ENCODE assay signal across 1 cellular context in the genomic region with DNA sequence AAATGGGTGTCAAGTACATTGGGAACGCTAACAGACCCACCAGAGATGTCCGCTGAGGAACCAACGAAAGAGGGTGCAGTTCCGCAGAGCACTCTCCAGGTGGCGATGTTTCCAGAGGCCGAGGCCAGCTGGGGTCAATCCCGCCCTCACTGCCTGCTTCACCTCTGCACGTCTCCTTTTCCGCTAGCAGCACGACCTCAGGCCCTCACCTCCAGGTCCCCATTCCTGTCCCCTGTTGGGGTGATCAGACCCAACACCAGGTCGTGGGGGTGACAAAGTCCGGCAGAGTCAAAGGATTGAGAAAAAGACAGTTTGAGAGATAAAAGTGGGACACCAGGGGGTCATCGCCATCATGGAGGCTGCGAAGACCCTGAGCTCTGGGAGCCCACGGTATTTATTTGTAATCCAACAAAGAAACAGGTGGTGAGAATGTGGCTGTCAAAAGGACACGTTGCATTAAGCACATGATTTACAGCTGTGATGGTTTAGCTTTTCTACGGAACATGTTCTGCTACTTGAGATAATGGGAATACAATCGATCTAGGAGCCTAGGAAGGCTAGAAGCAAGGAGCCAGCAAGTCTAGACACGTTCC.
TF ChIP-seq lines count a peak whose summit lies in the region.

No MANE protein-coding gene starts in this region.

TF ChIP-seq in HEK293, 187 proteins besides CTCF, POLR2A, EP300 and RAD21 (continued from another document):
- TF ChIP-seq, protein P1, sequence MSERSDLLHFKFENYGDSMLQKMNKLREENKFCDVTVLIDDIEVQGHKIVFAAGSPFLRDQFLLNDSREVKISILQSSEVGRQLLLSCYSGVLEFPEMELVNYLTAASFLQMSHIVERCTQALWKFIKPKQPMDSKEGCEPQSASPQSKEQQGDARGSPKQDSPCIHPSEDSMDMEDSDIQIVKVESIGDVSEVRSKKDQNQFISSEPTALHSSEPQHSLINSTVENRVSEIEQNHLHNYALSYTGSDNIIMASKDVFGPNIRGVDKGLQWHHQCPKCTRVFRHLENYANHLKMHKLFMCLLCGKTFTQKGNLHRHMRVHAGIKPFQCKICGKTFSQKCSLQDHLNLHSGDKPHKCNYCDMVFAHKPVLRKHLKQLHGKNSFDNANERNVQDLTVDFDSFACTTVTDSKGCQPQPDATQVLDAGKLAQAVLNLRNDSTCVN (tag by site-specific recombination; optimal IDR thresholded peaks at IDR 0.05) = no peak
- TF ChIP-seq, protein P2, sequence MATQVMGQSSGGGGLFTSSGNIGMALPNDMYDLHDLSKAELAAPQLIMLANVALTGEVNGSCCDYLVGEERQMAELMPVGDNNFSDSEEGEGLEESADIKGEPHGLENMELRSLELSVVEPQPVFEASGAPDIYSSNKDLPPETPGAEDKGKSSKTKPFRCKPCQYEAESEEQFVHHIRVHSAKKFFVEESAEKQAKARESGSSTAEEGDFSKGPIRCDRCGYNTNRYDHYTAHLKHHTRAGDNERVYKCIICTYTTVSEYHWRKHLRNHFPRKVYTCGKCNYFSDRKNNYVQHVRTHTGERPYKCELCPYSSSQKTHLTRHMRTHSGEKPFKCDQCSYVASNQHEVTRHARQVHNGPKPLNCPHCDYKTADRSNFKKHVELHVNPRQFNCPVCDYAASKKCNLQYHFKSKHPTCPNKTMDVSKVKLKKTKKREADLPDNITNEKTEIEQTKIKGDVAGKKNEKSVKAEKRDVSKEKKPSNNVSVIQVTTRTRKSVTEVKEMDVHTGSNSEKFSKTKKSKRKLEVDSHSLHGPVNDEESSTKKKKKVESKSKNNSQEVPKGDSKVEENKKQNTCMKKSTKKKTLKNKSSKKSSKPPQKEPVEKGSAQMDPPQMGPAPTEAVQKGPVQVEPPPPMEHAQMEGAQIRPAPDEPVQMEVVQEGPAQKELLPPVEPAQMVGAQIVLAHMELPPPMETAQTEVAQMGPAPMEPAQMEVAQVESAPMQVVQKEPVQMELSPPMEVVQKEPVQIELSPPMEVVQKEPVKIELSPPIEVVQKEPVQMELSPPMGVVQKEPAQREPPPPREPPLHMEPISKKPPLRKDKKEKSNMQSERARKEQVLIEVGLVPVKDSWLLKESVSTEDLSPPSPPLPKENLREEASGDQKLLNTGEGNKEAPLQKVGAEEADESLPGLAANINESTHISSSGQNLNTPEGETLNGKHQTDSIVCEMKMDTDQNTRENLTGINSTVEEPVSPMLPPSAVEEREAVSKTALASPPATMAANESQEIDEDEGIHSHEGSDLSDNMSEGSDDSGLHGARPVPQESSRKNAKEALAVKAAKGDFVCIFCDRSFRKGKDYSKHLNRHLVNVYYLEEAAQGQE (tag by site-specific recombination; IDR thresholded peaks at IDR 0.05) = no peak
- TF ChIP-seq, protein P3, sequence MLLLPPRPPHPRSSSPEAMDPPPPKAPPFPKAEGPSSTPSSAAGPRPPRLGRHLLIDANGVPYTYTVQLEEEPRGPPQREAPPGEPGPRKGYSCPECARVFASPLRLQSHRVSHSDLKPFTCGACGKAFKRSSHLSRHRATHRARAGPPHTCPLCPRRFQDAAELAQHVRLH (tag by site-specific recombination; IDR thresholded peaks at IDR 0.05) = no peak
- TF ChIP-seq ZNF174 (tag by site-specific recombination; IDR thresholded peaks at IDR 0.05) (no peak), ZFP69B (tag by site-specific recombination; IDR thresholded peaks at IDR 0.05) (no peak), SP7 (tag by site-specific recombination; IDR thresholded peaks at IDR 0.05) (no peak), GFI1B (tag by site-specific recombination; IDR thresholded peaks at IDR 0.05) (no peak), GLIS1 (tag by site-specific recombination; IDR thresholded peaks at IDR 0.05) (no peak), ZNF24 (tag by site-specific recombination; IDR thresholded peaks at IDR 0.05) (no peak), ZNF792 (tag by site-specific recombination; IDR thresholded peaks at IDR 0.05) (no peak), ZNF626 (tag by site-specific recombination; IDR thresholded peaks at IDR 0.05) (no peak), ZBTB17 (tag by site-specific recombination; IDR thresholded peaks at IDR 0.05) (no peak), SCRT2 (tag by site-specific recombination; IDR thresholded peaks at IDR 0.05) (peak; percentile 40; the same call in 1 of the 2 replicates), OSR2 (tag by site-specific recombination; IDR thresholded peaks at IDR 0.05) (peak; percentile 76), ZNF239 (tag by site-specific recombination; IDR thresholded peaks at IDR 0.05) (no peak), ZNF292 (tag by site-specific recombination; IDR thresholded peaks at IDR 0.05; ENCODE audit: borderline replicate concordance, low read depth) (no peak), TRIM28 (IDR thresholded peaks at IDR 0.05; ENCODE audit: borderline replicate concordance, low read length) (peak; percentile 58; the same call in 1 of the 2 replicates)
- TF ChIP-seq, protein P4, sequence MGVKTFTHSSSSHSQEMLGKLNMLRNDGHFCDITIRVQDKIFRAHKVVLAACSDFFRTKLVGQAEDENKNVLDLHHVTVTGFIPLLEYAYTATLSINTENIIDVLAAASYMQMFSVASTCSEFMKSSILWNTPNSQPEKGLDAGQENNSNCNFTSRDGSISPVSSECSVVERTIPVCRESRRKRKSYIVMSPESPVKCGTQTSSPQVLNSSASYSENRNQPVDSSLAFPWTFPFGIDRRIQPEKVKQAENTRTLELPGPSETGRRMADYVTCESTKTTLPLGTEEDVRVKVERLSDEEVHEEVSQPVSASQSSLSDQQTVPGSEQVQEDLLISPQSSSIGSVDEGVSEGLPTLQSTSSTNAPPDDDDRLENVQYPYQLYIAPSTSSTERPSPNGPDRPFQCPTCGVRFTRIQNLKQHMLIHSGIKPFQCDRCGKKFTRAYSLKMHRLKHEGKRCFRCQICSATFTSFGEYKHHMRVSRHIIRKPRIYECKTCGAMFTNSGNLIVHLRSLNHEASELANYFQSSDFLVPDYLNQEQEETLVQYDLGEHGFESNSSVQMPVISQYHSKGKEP (tag by site-specific recombination; IDR thresholded peaks at IDR 0.05) = no peak
- TF ChIP-seq, protein P5, sequence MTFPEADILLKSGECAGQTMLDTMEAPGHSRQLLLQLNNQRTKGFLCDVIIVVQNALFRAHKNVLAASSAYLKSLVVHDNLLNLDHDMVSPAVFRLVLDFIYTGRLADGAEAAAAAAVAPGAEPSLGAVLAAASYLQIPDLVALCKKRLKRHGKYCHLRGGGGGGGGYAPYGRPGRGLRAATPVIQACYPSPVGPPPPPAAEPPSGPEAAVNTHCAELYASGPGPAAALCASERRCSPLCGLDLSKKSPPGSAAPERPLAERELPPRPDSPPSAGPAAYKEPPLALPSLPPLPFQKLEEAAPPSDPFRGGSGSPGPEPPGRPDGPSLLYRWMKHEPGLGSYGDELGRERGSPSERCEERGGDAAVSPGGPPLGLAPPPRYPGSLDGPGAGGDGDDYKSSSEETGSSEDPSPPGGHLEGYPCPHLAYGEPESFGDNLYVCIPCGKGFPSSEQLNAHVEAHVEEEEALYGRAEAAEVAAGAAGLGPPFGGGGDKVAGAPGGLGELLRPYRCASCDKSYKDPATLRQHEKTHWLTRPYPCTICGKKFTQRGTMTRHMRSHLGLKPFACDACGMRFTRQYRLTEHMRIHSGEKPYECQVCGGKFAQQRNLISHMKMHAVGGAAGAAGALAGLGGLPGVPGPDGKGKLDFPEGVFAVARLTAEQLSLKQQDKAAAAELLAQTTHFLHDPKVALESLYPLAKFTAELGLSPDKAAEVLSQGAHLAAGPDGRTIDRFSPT (tag by site-specific recombination; IDR thresholded peaks at IDR 0.05) = no peak
- TF ChIP-seq, protein P6, sequence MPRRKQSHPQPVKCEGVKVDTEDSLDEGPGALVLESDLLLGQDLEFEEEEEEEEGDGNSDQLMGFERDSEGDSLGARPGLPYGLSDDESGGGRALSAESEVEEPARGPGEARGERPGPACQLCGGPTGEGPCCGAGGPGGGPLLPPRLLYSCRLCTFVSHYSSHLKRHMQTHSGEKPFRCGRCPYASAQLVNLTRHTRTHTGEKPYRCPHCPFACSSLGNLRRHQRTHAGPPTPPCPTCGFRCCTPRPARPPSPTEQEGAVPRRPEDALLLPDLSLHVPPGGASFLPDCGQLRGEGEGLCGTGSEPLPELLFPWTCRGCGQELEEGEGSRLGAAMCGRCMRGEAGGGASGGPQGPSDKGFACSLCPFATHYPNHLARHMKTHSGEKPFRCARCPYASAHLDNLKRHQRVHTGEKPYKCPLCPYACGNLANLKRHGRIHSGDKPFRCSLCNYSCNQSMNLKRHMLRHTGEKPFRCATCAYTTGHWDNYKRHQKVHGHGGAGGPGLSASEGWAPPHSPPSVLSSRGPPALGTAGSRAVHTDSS (tag by site-specific recombination; IDR thresholded peaks at IDR 0.05) = no peak
- TF ChIP-seq, protein P7, sequence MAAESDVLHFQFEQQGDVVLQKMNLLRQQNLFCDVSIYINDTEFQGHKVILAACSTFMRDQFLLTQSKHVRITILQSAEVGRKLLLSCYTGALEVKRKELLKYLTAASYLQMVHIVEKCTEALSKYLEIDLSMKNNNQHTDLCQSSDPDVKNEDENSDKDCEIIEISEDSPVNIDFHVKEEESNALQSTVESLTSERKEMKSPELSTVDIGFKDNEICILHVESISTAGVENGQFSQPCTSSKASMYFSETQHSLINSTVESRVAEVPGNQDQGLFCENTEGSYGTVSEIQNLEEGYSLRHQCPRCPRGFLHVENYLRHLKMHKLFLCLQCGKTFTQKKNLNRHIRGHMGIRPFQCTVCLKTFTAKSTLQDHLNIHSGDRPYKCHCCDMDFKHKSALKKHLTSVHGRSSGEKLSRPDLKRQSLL (tag by site-specific recombination; IDR thresholded peaks at IDR 0.05) = no peak
- TF ChIP-seq, protein P8, sequence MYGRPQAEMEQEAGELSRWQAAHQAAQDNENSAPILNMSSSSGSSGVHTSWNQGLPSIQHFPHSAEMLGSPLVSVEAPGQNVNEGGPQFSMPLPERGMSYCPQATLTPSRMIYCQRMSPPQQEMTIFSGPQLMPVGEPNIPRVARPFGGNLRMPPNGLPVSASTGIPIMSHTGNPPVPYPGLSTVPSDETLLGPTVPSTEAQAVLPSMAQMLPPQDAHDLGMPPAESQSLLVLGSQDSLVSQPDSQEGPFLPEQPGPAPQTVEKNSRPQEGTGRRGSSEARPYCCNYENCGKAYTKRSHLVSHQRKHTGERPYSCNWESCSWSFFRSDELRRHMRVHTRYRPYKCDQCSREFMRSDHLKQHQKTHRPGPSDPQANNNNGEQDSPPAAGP (tag by site-specific recombination; IDR thresholded peaks at IDR 0.05) = no peak
